Comparison of ENCODE assay signal across 8 cellular contexts in the genomic region with DNA sequence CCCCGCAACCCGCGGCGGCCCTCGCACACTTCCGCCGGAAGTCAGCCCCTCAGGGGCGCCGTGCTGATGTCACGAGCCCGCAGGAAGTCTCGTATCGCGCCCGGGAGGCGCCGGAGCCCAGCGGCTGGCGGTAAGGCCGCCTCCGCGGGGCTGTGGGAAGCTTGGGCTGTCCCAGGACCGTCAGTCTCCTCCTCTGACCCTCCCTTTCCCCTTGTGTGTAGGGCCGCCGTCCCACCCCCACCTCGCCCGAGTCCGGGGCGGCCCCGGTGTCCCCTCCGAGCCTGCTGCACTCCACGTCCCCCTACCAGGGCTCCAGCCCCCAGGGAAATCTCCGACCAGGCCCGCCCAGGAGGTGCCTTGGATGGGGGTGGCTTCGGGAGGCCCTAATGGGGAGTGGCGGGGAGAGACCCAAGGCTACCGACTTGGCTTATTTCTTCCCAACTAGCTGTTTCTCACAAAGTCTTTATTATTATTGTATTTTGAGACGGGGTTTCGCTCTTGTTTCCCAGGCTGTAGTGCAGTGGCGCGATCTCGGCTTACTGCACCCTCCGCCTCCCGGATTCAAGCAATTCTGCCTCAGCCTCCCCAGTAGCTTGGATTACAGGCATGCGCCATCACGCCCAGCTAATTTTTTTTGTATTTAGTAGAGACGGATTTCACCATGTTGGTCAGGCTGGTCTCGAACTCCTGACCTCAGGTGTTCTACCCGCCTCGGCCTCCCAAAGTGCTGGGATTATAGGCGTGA. TPM values are rescaled to one million over a fixed set of nuclear protein-coding genes. Genes with fewer than 3 reads are reported as not detected.
DNase-seq lines count a peak whose midpoint lies in the region; ATAC-seq and TF ChIP-seq lines count a peak whose summit lies in the region.

A gene (plus strand): TSS at position 86 of the 745 bp plus-strand sequence. CDS start 3,108 bp downstream, outside the sequence.

- DNase-seq in GM12865 (ENCODE audit: low read depth) (peak; percentile 96), NCI-H1105 treated with DMSO at 0.1 percent for 48 hours (lab: John Stamatoyannopoulos, UW) (peak; percentile 82), SW 1271 (lab: John Stamatoyannopoulos, UW) (peak; percentile 82 to 90), cardiac muscle cell (ENCODE audit: low read depth in 1 of 2, low spot score in 1 of 2) (peak; percentile 93 to 95), pons (ENCODE audit: low spot score) (peak; percentile 75), transverse colon (peak; percentile 90)
- DNase-seq in activated naive CD8-positive, alpha-beta T cell treated with anti-CD3 and anti-CD28 coated beads, Interleukin-2, amount 50 U/mL, for 16 hours (ENCODE audit: low read depth, low spot score), result peak; percentile 76

- no peaks in the 10 kb centered on the region for H3K9me3 ChIP-seq in cardiac muscle cell (ENCODE audit: low read depth)
- no peaks in the 10 kb centered on the region for H3K9me3 ChIP-seq in transverse colon

- no peak for TF ChIP-seq CTCF in GM12865 (IDR thresholded peaks at IDR 0.05; ENCODE audit: insufficient read depth, low read depth, low read length, missing control alignments)
- no peak for TF ChIP-seq CTCF in cardiac muscle cell (IDR thresholded peaks at IDR 0.05; ENCODE audit: low read depth, low read length)
- no peak for TF ChIP-seq CTCF in transverse colon (IDR thresholded peaks at IDR 0.05)

- intact Hi-C loops in transverse colon (cut with DNase I; ENCODE audit: low total_unique reads), result no loop called here

- in situ Hi-C loops in transverse colon (cut with MboI; ENCODE audit: low pct_ligation_motif_present in 1 of 4, low pct_unique_long_range_greater_than_20kb in 1 of 4, low sequenced_read_pairs in 3 of 4), result no loop called here

- H3K4me1 ChIP-seq in cardiac muscle cell (ENCODE audit: low read depth), result no peaks in the 10 kb centered on the region
- H3K4me1 ChIP-seq in transverse colon, result peaks cover 0 to 9% (median 4%) of the 10 kb centered on the region in 4 donors

- peak; percentile 98 for ATAC-seq in HG02678 (IDR thresholded peaks at IDR 0.05; ENCODE audit: unreplicated experiment)

- H3K27ac ChIP-seq in cardiac muscle cell, result peak within 1 kb of the TSS; percentile 93
- H3K27ac ChIP-seq in transverse colon, result peak within 1 kb of the TSS; percentile 88 to 98 (median 93)

- TF ChIP-seq EP300 in transverse colon (IDR thresholded peaks at IDR 0.05; ENCODE audit: low read depth), result no peak

- H3K27me3 ChIP-seq in cardiac muscle cell (no peaks in the 10 kb centered on the region), transverse colon (no peaks in the 10 kb centered on the region)

- TF ChIP-seq POLR2A in transverse colon (IDR thresholded peaks at IDR 0.05), result peak; percentile 97

- peak within 1 kb of the TSS; percentile 83 for H3K4me3 ChIP-seq in GM12865 (ENCODE audit: low read depth, low read length)
- peak within 1 kb of the TSS; percentile 50 for H3K4me3 ChIP-seq in cardiac muscle cell
- peak within 1 kb of the TSS; percentile 58 to 89 (median 70) for H3K4me3 ChIP-seq in transverse colon

- H3K36me3 ChIP-seq in cardiac muscle cell (peaks cover 17% of the 10 kb centered on the region), transverse colon (peaks cover 0 to 7% (median 2%) of the 10 kb centered on the region in 4 donors)

- WGBS in transverse colon (ENCODE audit: low coverage in 1 of 2), 2 donors, result 0 to 10% methylated on average over 9 to 50 of the region's 51 CpGs

RNA-seq across cellular contexts. Expression of the gene that starts here (rescaled TPM):
- total RNA-seq in cardiac muscle cell (51.7 and 81.3 TPM in 2 replicates), transverse colon (10 to 100 TPM in 3 of 4 donors, 1 to 10 TPM in 1; 6.4 to 53.8 (median 26.1) TPM)
- 108 and 110 TPM in 2 replicates for polyA plus RNA-seq in cardiac muscle cell

Comparison
In these comparisons a context has a peak if more than half of its experiments do, and no peak if none do; other contexts are left out.
1. Peak in every context shown above with its lines: DNase-seq, ATAC-seq, H3K4me3 ChIP-seq and H3K27ac ChIP-seq.